ENCODE assay signal across 31 cellular contexts in the genomic region with DNA sequence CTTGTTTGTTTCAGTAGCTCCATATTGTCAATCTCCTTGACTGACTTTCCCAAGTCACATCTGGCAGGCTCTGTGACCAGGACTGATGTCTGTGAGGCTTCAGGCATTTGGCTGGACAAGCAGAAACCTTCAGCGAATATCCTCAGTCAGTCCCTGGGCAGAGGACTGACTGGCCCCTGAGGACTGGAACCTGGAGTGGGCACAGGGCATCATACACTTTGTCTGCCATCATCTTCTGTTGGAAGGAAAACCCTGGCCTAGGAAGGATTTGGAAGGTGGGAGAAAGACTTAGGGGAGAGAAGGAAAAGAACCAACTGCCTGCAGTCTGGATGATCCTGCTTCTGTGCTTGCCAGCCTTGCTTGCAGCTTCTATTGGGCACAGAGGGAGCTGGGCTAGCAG.
"Had no signal": no experiment of that assay in that cellular context is flagged by ENCODE, and none has a peak within 500 bp of the region (broad histone marks: within the 10 kb centered on the region; RNA-seq: fewer than 3 reads in every experiment).

No MANE protein-coding gene starts in this region.

- H3K27me3 Mint-ChIP-seq: activated B cell treated with CpG ODN at 0.5 μM for 24 hours; activated CD8-positive, alpha-beta T cell treated with anti-CD3 and anti-CD28 coated beads for 36 hours; activated naive CD8-positive, alpha-beta T cell; T-helper 17 cell had no signal

- DNase-seq: activated B cell treated with CpG ODN at 0.5 μM for 24 hours; activated CD4-positive, alpha-beta T cell treated with anti-CD3 and anti-CD28 coated beads for 48 hours; activated CD4-positive, alpha-beta T cell treated with anti-CD3 and anti-CD28 coated beads, Interleukin-2, amount 50 U/mL, for 1 hour; activated CD4-positive, alpha-beta T cell treated with anti-CD3 and anti-CD28 coated beads, Interleukin-2, amount 50 U/mL, for 48 hours; activated CD8-positive, alpha-beta T cell treated with anti-CD3 and anti-CD28 coated beads for 36 hours; activated gamma-delta T cell treated with Interleukin-2 at 50 U/mL for 16 hours; activated naive CD4-positive, alpha-beta T cell treated with anti-CD3 and anti-CD28 coated beads, Interleukin-2, amount 50 U/mL, for 16 hours; activated naive CD4-positive, alpha-beta T cell treated with Interleukin-2 at 50 U/mL for 16 hours; activated T-cell treated with anti-CD3 and anti-CD28 coated beads, Interleukin-2, amount 50 U/mL, for 1 hour; activated T-cell treated with anti-CD3 and anti-CD28 coated beads, Interleukin-2, amount 50 U/mL, for 48 hours; amniotic stem cell; anterior cingulate cortex; brain microvascular endothelial cell; caudate nucleus; cortex of kidney; dermis blood vessel endothelial cell; effector CD4-positive, alpha-beta T cell; effector memory CD8-positive, alpha-beta T cell; foreskin fibroblast; T-helper 1 cell; T-helper 17 cell; T1000; WERI-Rb-1 had no signal

- H3K36me3 ChIP-seq: brain microvascular endothelial cell, WERI-Rb-1 had no signal

- H3K27ac Mint-ChIP-seq: activated B cell treated with CpG ODN at 0.5 μM for 24 hours; activated CD8-positive, alpha-beta T cell treated with anti-CD3 and anti-CD28 coated beads for 36 hours; activated naive CD8-positive, alpha-beta T cell; activated T-helper 1 cell treated with anti-CD3 and anti-CD28 coated beads, Interleukin-12 subunit alpha, Interleukin-12 subunit beta, Interleukin-2, Interleukin-4 antibody, amounts not matched to agents 30 ng/mL and 10 ng/mL and 1 ng/mL, durations not matched to agents 14 hours and 24 hours and 36 hours; effector memory CD8-positive, alpha-beta T cell; T-helper 17 cell; T-helper 2 cell treated with Interferon-gamma antibody and Interleukin-4, amounts not matched to agents 5 μg/mL and 100 μg/mL, for 36 hours had no signal

- H3K27me3 ChIP-seq: brain microvascular endothelial cell had no signal

- FAIRE-seq: astrocyte, colon, endometrium, endothelial cell of umbilical vein, frontal cortex had no signal

- H3K4me3 Mint-ChIP-seq: activated B cell treated with CpG ODN at 0.5 μM for 24 hours; activated CD8-positive, alpha-beta T cell treated with anti-CD3 and anti-CD28 coated beads for 36 hours; activated naive CD8-positive, alpha-beta T cell; activated T-helper 1 cell treated with anti-CD3 and anti-CD28 coated beads, Interleukin-12 subunit alpha, Interleukin-12 subunit beta, Interleukin-2, Interleukin-4 antibody, amounts not matched to agents 30 ng/mL and 10 ng/mL and 1 ng/mL, durations not matched to agents 14 hours and 24 hours and 36 hours; effector memory CD8-positive, alpha-beta T cell; T-helper 17 cell; T-helper 2 cell treated with Interferon-gamma antibody and Interleukin-4, amounts not matched to agents 5 μg/mL and 100 μg/mL, for 36 hours had no signal

- H3K4me1 Mint-ChIP-seq: activated B cell treated with CpG ODN at 0.5 μM for 24 hours, T-helper 17 cell had no signal
